In genomic region chr19:43784251-43784980, GRCh38 we compare ENCODE assay signal across 1 cellular context.
TF ChIP-seq lines count a peak whose summit lies in the region.

No MANE protein-coding gene starts in this region.

TF ChIP-seq in endothelial cell of umbilical vein, 7 proteins besides CTCF, POLR2A, EP300 and RAD21:
- TF ChIP-seq POLR2AphosphoS5 (IDR thresholded peaks at IDR 0.05; ENCODE audit: insufficient read depth, low read depth, low read length) (peak; percentile 48), EZH2 (IDR thresholded peaks at IDR 0.05; ENCODE audit: borderline replicate concordance, low read depth, low read length, severe bottlenecking) (no peak), MYC (IDR thresholded peaks at IDR 0.05; ENCODE audit: low read depth, low read length) (no peak), MAX (IDR thresholded peaks at IDR 0.05; ENCODE audit: insufficient read depth, insufficient read length) (no peak), JUN (IDR thresholded peaks at IDR 0.05; ENCODE audit: borderline replicate concordance, insufficient read depth, insufficient read length, low read depth) (peak; percentile 59), FOS (IDR thresholded peaks at IDR 0.05; ENCODE audit: borderline replicate concordance, insufficient read depth, low read length) (peak; percentile 97)
